ENCODE assay signal across 1 cellular context in the genomic region with DNA sequence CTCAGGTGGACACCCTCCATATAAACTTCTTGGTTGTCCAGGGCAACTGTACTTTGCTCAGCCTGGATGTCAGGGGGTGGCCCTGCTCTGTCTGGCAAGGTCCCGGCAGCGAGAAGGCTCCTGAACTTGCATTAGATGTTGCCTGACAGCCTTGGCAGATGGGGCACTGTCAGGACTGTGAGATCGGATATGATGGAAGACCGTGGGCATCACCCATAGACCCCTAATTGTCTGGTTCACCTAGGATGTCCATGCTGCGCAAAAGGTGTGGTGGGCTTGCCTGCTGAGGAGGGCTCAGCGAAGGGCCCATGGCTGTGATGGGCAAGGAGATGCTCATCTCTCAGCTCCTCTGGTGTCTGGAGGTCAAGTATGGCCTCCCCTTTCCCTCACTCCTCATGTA.
TF ChIP-seq lines count a peak whose summit lies in the region.

No MANE protein-coding gene starts in this region.

TF ChIP-seq in H1, 55 proteins besides CTCF, POLR2A, EP300 and RAD21:
- TF ChIP-seq TEAD4 (IDR thresholded peaks at IDR 0.05; ENCODE audit: low read depth, low read length) (no peak), TBP (IDR thresholded peaks at IDR 0.05; ENCODE audit: low read depth, low read length) (no peak), CREB1 (IDR thresholded peaks at IDR 0.05) (no peak), ZNF274 (IDR thresholded peaks at IDR 0.05; ENCODE audit: borderline replicate concordance, extremely low read depth, low read length) (no peak), SAP30 (IDR thresholded peaks at IDR 0.05; ENCODE audit: insufficient read depth, insufficient replicate concordance, low read length) (no peak), SUZ12 (IDR thresholded peaks at IDR 0.05; ENCODE audit: low read length) (no peak), CBX8 (IDR thresholded peaks at IDR 0.05; ENCODE audit: borderline replicate concordance, low read depth, low read length) (no peak), RNF2 (IDR thresholded peaks at IDR 0.05; ENCODE audit: borderline replicate concordance, low read depth, low read length, missing control alignments, poor library complexity, severe bottlenecking) (no peak), EZH2 (IDR thresholded peaks at IDR 0.05; ENCODE audit: low read depth, low read length, severe bottlenecking) (no peak), YY1 (IDR thresholded peaks at IDR 0.05; ENCODE audit: low read depth, low read length) (no peak), RFX5 (IDR thresholded peaks at IDR 0.05; ENCODE audit: borderline replicate concordance, low read depth, low read length) (no peak)
